Comparison of ENCODE assay signal across 10 cellular contexts in the genomic region with DNA sequence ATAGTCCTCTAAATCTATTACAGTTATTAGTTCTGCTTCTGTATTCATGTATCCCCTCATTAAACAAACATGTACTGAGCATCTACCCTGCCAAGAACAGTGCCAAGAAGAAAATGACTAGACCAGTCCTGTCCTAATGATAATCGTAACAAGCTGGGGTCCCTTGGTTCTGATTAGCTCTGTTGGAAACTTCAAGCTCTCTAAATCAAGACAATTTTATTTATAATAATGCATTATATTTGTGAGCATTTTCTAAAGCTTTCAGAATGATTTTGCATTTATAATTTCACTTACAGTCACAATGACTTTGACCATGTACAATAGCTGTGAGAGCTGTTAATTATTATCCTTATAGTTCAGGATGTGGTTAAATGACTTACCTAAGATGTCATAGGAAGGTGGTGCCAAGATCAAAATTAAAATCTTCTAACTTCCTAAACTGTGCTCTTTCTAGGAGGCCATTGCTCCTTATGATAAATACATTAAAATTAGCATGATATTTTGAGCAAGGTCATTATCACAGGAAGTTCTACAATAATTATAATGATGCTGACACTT.
DNase-seq lines count a peak whose midpoint lies in the region; ATAC-seq, FAIRE-seq and TF ChIP-seq lines count a peak whose summit lies in the region.
"Had no signal": no experiment of that assay in that cellular context is flagged by ENCODE, and none has a peak within 500 bp of the region (broad histone marks: within the 10 kb centered on the region; RNA-seq: fewer than 3 reads in every experiment).

No MANE protein-coding gene starts in this region.

- H3K4me1 Mint-ChIP-seq in stimulated activated naive CD8-positive, alpha-beta T cell treated with anti-CD3 and anti-CD28 coated beads, Interleukin-15, amount 100 ng/mL, for 72 hours: no peaks in the 10 kb centered on the region

- no peaks in the 10 kb centered on the region for H4K20me1 ChIP-seq in OCI-LY3 (ENCODE audit: insufficient read depth, low read length)

- peaks cover 18% of the 10 kb centered on the region for H3K4me1 ChIP-seq in OCI-LY3 (ENCODE audit: low read length)
- H3K4me1 ChIP-seq in testis: no peaks in the 10 kb centered on the region
- no peaks in the 10 kb centered on the region for H3K4me1 ChIP-seq in SJCRH30
- H3K4me1 ChIP-seq: ascending aorta had no signal

- DNase-seq in ELR (ENCODE audit: low read depth) (peak; percentile 30), testis (no peak), GM12892 (ENCODE audit: insufficient read length) (no peak), SJCRH30 (no peak)
- DNase-seq in stimulated activated naive CD8-positive, alpha-beta T cell treated with anti-CD3 and anti-CD28 coated beads, Interleukin-15, amount 100 ng/mL, for 72 hours: no peak

- H2AFZ ChIP-seq in OCI-LY3 (ENCODE audit: low read depth, low read length): no peak overlapping the region

- no peak for FAIRE-seq in GM12892 (lab: Jason Lieb, UNC)

- no peaks in the 10 kb centered on the region for H3K9me3 Mint-ChIP-seq in stimulated activated naive CD8-positive, alpha-beta T cell treated with anti-CD3 and anti-CD28 coated beads, Interleukin-15, amount 100 ng/mL, for 72 hours

- no peak overlapping the region for H3K4me3 ChIP-seq in OCI-LY3 (ENCODE audit: low read length)
- H3K4me3 ChIP-seq in testis: no peak overlapping the region
- H3K4me3 ChIP-seq in SJCRH30: no peak overlapping the region
- H3K4me3 ChIP-seq: ascending aorta had no signal

- TF ChIP-seq CTCF in OCI-LY3 (IDR thresholded peaks at IDR 0.05; ENCODE audit: low read depth, low read length): no peak
- TF ChIP-seq CTCF in testis (IDR thresholded peaks at IDR 0.05): no peak

- TF ChIP-seq POLR2A in testis (IDR thresholded peaks at IDR 0.05) (no peak), GM12892 (IDR thresholded peaks at IDR 0.05; ENCODE audit: low read depth, low read length) (no peak)

- peaks cover 6% of the 10 kb centered on the region; the same call in 1 of the 2 replicates for H3K9me3 ChIP-seq in OCI-LY3 (ENCODE audit: insufficient read depth, low read length)
- no peaks in the 10 kb centered on the region for H3K9me3 ChIP-seq in testis
- H3K9me3 ChIP-seq in SJCRH30 (replicated peaks): no peaks in the 10 kb centered on the region
- H3K9me3 ChIP-seq: ascending aorta had no signal

- H3K27me3 ChIP-seq in OCI-LY3 (ENCODE audit: low read depth, low read length): no peaks in the 10 kb centered on the region
- no peaks in the 10 kb centered on the region for H3K27me3 ChIP-seq in testis
- H3K27me3 ChIP-seq in SJCRH30: no peaks in the 10 kb centered on the region; the same call in 1 of the 2 replicates
- H3K27me3 ChIP-seq: ascending aorta had no signal

- H3K9ac ChIP-seq in OCI-LY3 (ENCODE audit: low read length): no peak overlapping the region

- no peaks in the 10 kb centered on the region for H3K36me3 ChIP-seq in OCI-LY3 (replicated peaks; ENCODE audit: low read depth, low read length)
- H3K36me3 ChIP-seq in testis (ENCODE audit: low read depth, missing control alignments): no peaks in the 10 kb centered on the region
- no peaks in the 10 kb centered on the region for H3K36me3 ChIP-seq in SJCRH30
- H3K36me3 ChIP-seq: ascending aorta had no signal

- peak; percentile 89 for ATAC-seq in GM19467 (IDR thresholded peaks at IDR 0.05; ENCODE audit: unreplicated experiment)
- ATAC-seq in HG02981 (IDR thresholded peaks at IDR 0.05; ENCODE audit: unreplicated experiment): peak; percentile 93
- ATAC-seq in stimulated activated naive CD8-positive, alpha-beta T cell treated with anti-CD3 and anti-CD28 coated beads, Interleukin-15, amount 100 ng/mL, for 72 hours: no peak

- no peaks in the 10 kb centered on the region for H3K79me2 ChIP-seq in OCI-LY3 (ENCODE audit: low read length)

- intact Hi-C loops in testis (cut with DNase I; ENCODE audit: low total_unique reads): no loop called here

- H3K4me3 Mint-ChIP-seq in stimulated activated naive CD8-positive, alpha-beta T cell treated with anti-CD3 and anti-CD28 coated beads, Interleukin-15, amount 100 ng/mL, for 72 hours: no peak overlapping the region

- no peak overlapping the region for H3K27ac Mint-ChIP-seq in stimulated activated naive CD8-positive, alpha-beta T cell treated with anti-CD3 and anti-CD28 coated beads, Interleukin-15, amount 100 ng/mL, for 72 hours

- 53 to 67% methylated on average over 1 of the region's 1 CpG for WGBS in testis, 2 donors

- H3K27ac ChIP-seq in OCI-LY3 (ENCODE audit: low read length): no peak overlapping the region
- H3K27ac ChIP-seq in testis: no peak overlapping the region
- H3K27ac ChIP-seq in SJCRH30: no peak overlapping the region
- H3K27ac ChIP-seq: ascending aorta, C4-2B had no signal

- no peaks in the 10 kb centered on the region for H3K27me3 Mint-ChIP-seq in stimulated activated naive CD8-positive, alpha-beta T cell treated with anti-CD3 and anti-CD28 coated beads, Interleukin-15, amount 100 ng/mL, for 72 hours

- H3K4me2 ChIP-seq in OCI-LY3 (ENCODE audit: low read length): peak overlapping the region; percentile 35
